In genomic region chr2:70141754-70142589, GRCh38 we compare ENCODE assay signal across 7 cellular contexts. TPM values are rescaled to one million over a fixed set of nuclear protein-coding genes. Genes with fewer than 3 reads are reported as not detected.
DNase-seq lines count a peak whose midpoint lies in the region; ATAC-seq and TF ChIP-seq lines count a peak whose summit lies in the region.

No MANE protein-coding gene starts in this region.

- H3K9me3 ChIP-seq in mucosa of rectum (ENCODE audit: control insufficient read depth in 2 of 2, low read length in 2 of 2): no peaks in the 10 kb centered on the region

- no peaks in the 10 kb centered on the region for H3K36me3 ChIP-seq in mucosa of rectum (ENCODE audit: control insufficient read depth in 2 of 2, insufficient read depth in 2 of 2, low read length in 2 of 2)

- CTCF ChIA-PET in activated B cell treated with CpG ODN at 0.5 μM for 24 hours (lab: Charles Lee): interaction anchor here (0.8 to 4.3 kb wide), 13 partner anchors 9 to 417 kb away, joined by 3 to 62 read pairs (median 4); partner anchors contain the start of genes MXD1 and PCBP1

- DNase-seq in GM12865 (ENCODE audit: low read depth) (no peak), HuH-7.5 (ENCODE audit: low spot score) (peak; percentile 66), activated B cell treated with CpG ODN at 0.5 μM for 24 hours (no peak), endothelial cell (ENCODE audit: low spot score) (peak; percentile 51), mesenteric fat pad (ENCODE audit: low spot score) (no peak)

- H3K36me3 Mint-ChIP-seq in activated B cell treated with CpG ODN at 0.5 μM for 24 hours (ENCODE audit: low read depth) (peaks cover 3% of the 10 kb centered on the region), endothelial cell (ENCODE audit: low read depth, unreplicated experiment) (peaks cover 10% of the 10 kb centered on the region)

- H3K27ac Mint-ChIP-seq in activated B cell treated with CpG ODN at 0.5 μM for 24 hours (peak overlapping the region; percentile 100), endothelial cell (ENCODE audit: unreplicated experiment) (peak overlapping the region; percentile 97)

- H3K4me3 Mint-ChIP-seq in activated B cell treated with CpG ODN at 0.5 μM for 24 hours (peak overlapping the region; percentile 90), endothelial cell (ENCODE audit: unreplicated experiment) (peak overlapping the region; percentile 89)

- intact Hi-C loops in activated B cell treated with CpG ODN at 0.5 μM for 24 hours (cut with micrococcal nuclease): loop anchor here (1.0 to 5.0 kb wide), 13 partner anchors 9 to 410 kb away; partner anchors contain the start of genes FAM136A, GMCL1, SNRPG and TIA1

- POLR2A ChIA-PET in activated B cell treated with CpG ODN at 0.5 μM for 24 hours (lab: Charles Lee): interaction anchor here (0.5 to 15.1 kb wide), 28 partner anchors 9 to 496 kb away, joined by 3 to 976 read pairs (median 6); partner anchors contain the start of genes C2orf42, FAM136A, MXD1 and PCBP1

- peak overlapping the region; percentile 90 to 91 for H3K9ac ChIP-seq in mucosa of rectum (ENCODE audit: low read depth in 1 of 2, low read length in 2 of 2)

- H3K27me3 ChIP-seq in mucosa of rectum (ENCODE audit: control insufficient read depth in 2 of 2, insufficient read depth in 2 of 2, low read length in 2 of 2): no peaks in the 10 kb centered on the region

- H3K4me3 ChIP-seq in GM12865 (ENCODE audit: low read depth, low read length) (peak overlapping the region; percentile 89), mucosa of rectum (ENCODE audit: low read length in 2 of 2) (peak overlapping the region; percentile 47 to 78)

- H3K27me3 Mint-ChIP-seq in activated B cell treated with CpG ODN at 0.5 μM for 24 hours (no peaks in the 10 kb centered on the region), endothelial cell (ENCODE audit: unreplicated experiment) (peaks cover 15% of the 10 kb centered on the region)

- H3K9me3 Mint-ChIP-seq in activated B cell treated with CpG ODN at 0.5 μM for 24 hours: no peaks in the 10 kb centered on the region
- H3K9me3 Mint-ChIP-seq in endothelial cell (ENCODE audit: unreplicated experiment): no peaks in the 10 kb centered on the region

- H3K4me1 Mint-ChIP-seq in activated B cell treated with CpG ODN at 0.5 μM for 24 hours: peaks cover 43% of the 10 kb centered on the region
- H3K4me1 Mint-ChIP-seq in endothelial cell (ENCODE audit: unreplicated experiment): peaks cover 29% of the 10 kb centered on the region

- TF ChIP-seq CTCF in GM12865 (IDR thresholded peaks at IDR 0.05; ENCODE audit: insufficient read depth, low read depth, low read length, missing control alignments): no peak
- TF ChIP-seq CTCF in activated B cell treated with CpG ODN at 0.5 μM for 24 hours (IDR thresholded peaks at IDR 0.05): no peak
- no peak for TF ChIP-seq CTCF in endothelial cell (IDR thresholded peaks at IDR 0.05; ENCODE audit: unreplicated experiment)

- peak overlapping the region; percentile 95 to 99 for H3K27ac ChIP-seq in mucosa of rectum (ENCODE audit: low read depth in 2 of 2, low read length in 2 of 2)

- peaks cover 19 to 20% of the 10 kb centered on the region in 2 donors for H3K4me1 ChIP-seq in mucosa of rectum (ENCODE audit: control insufficient read depth in 2 of 2, insufficient read depth in 2 of 2, low read length in 2 of 2)

- ATAC-seq in GM21528 (IDR thresholded peaks at IDR 0.05; ENCODE audit: low FRiP score, unreplicated experiment): peak; percentile 37
- ATAC-seq in activated B cell treated with CpG ODN at 0.5 μM for 24 hours (ENCODE audit: low read depth): peak; percentile 30

RNA-seq across cellular contexts. Expression of gene C2orf42, which starts 48.8 kb away (rescaled TPM):
- 28.4 and 34.8 TPM in 2 replicates for total RNA-seq in activated B cell treated with CpG ODN at 0.5 μM for 24 hours
- 15.0 TPM for total RNA-seq in endothelial cell (ENCODE audit: unreplicated experiment)
- 10.9 TPM for total RNA-seq in mesenteric fat pad

RNA-seq across cellular contexts. Expression of gene PCBP1, which starts 54.7 kb away (rescaled TPM):
- 370 and 379 TPM in 2 replicates for total RNA-seq in activated B cell treated with CpG ODN at 0.5 μM for 24 hours
- 302 TPM for total RNA-seq in endothelial cell (ENCODE audit: unreplicated experiment)
- total RNA-seq in mesenteric fat pad: 399 TPM

Comparison
In these comparisons a context has a peak if more than half of its experiments do, and no peak if none do; other contexts are left out.
1. DNase-seq: peak in HuH-7.5 (single experiment) and endothelial cell (single experiment); none in GM12865 (single experiment), activated B cell treated with CpG ODN at 0.5 μM for 24 hours (single experiment) and mesenteric fat pad (single experiment).